In genomic region chr12:53725824-53726223, GRCh38 we compare ENCODE assay signal across 12 cellular contexts. TPM values are rescaled to one million over a fixed set of nuclear protein-coding genes. Genes with fewer than 3 reads are reported as not detected.
A peak's percentile ranks its signal among the peaks of the same experiment; 100 is the strongest.
DNase-seq lines count a peak whose midpoint lies in the region; ATAC-seq, FAIRE-seq and TF ChIP-seq lines count a peak whose summit lies in the region.
"Had no signal": no experiment of that assay in that cellular context is flagged by ENCODE, and none has a peak within 500 bp of the region (broad histone marks: within the 10 kb centered on the region; RNA-seq: fewer than 3 reads in every experiment).

No MANE protein-coding gene starts in this region.

- H3K36me3 Mint-ChIP-seq in T-helper 2 cell treated with Interferon-gamma antibody and Interleukin-4, amounts not matched to agents 5 μg/mL and 100 μg/mL, for 36 hours (ENCODE audit: low read depth), result peaks cover 10% of the 10 kb centered on the region
- H3K36me3 Mint-ChIP-seq in activated CD8-positive, alpha-beta T cell treated with anti-CD3 and anti-CD28 coated beads, Interleukin-2, amount 10 ng/mL, durations not matched to agents 7 days and 5 days (ENCODE audit: low read depth), result peaks cover 6% of the 10 kb centered on the region
- H3K36me3 Mint-ChIP-seq in stimulated activated naive B cell treated with anti-CD40 and anti-IgM and Interleukin-4, amounts not matched to agents 10 μg/mL and 1 μg/mL and 100 μg/mL, for 72 hours, result peaks cover 7 to 32% of the 10 kb centered on the region in 2 donors

- no peaks in the 10 kb centered on the region for H3K27me3 Mint-ChIP-seq in T-helper 2 cell treated with Interferon-gamma antibody and Interleukin-4, amounts not matched to agents 5 μg/mL and 100 μg/mL, for 36 hours (ENCODE audit: low read depth)
- no peaks in the 10 kb centered on the region for H3K27me3 Mint-ChIP-seq in activated CD8-positive, alpha-beta T cell treated with anti-CD3 and anti-CD28 coated beads, Interleukin-2, amount 10 ng/mL, durations not matched to agents 7 days and 5 days (ENCODE audit: low read depth)
- no peaks in the 10 kb centered on the region for H3K27me3 Mint-ChIP-seq in stimulated activated naive B cell treated with anti-CD40 and anti-IgM and Interleukin-4, amounts not matched to agents 10 μg/mL and 1 μg/mL and 100 μg/mL, for 72 hours

- peak overlapping the region; percentile 94 for H3K4me3 Mint-ChIP-seq in T-helper 2 cell treated with Interferon-gamma antibody and Interleukin-4, amounts not matched to agents 5 μg/mL and 100 μg/mL, for 36 hours
- H3K4me3 Mint-ChIP-seq in activated CD8-positive, alpha-beta T cell treated with anti-CD3 and anti-CD28 coated beads, Interleukin-2, amount 10 ng/mL, durations not matched to agents 7 days and 5 days, result peak overlapping the region; percentile 86
- peak overlapping the region in 1 of 2 donors; percentile 91 for H3K4me3 Mint-ChIP-seq in stimulated activated naive B cell treated with anti-CD40 and anti-IgM and Interleukin-4, amounts not matched to agents 10 μg/mL and 1 μg/mL and 100 μg/mL, for 72 hours

- no peak for TF ChIP-seq POLR2A in H54 (IDR thresholded peaks at IDR 0.05; ENCODE audit: low read depth, low read length)

- CTCF ChIA-PET in activated CD8-positive, alpha-beta T cell treated with anti-CD3 and anti-CD28 coated beads, Interleukin-2, amount 10 ng/mL, durations not matched to agents 7 days and 5 days (lab: Charles Lee), result interaction anchor here (0.9 to 14.4 kb wide), 6 partner anchors 17 to 50 kb away, joined by 3 to 342 read pairs (median 4); partner anchors contain the start of gene ATP5MC2

- DNase-seq in T-helper 2 cell treated with Interferon-gamma antibody and Interleukin-4, amounts not matched to agents 5 μg/mL and 100 μg/mL, for 36 hours (ENCODE audit: low spot score), result no peak
- no peak for DNase-seq in T-helper 2 cell
- no peak for DNase-seq in activated CD8-positive, alpha-beta T cell treated with anti-CD3 and anti-CD28 coated beads, Interleukin-2, amount 10 ng/mL, durations not matched to agents 7 days and 5 days
- peak; percentile 36 for DNase-seq in iris pigment epithelial cell (ENCODE audit: low read depth)
- no peak for DNase-seq in stimulated activated naive B cell treated with anti-CD40 and anti-IgM and Interleukin-4, amounts not matched to agents 10 μg/mL and 1 μg/mL and 100 μg/mL, for 72 hours
- no peak for DNase-seq in H54 (ENCODE audit: insufficient read length, low spot score)
- DNase-seq in stimulated activated CD8-positive, alpha-beta memory T cell treated with anti-CD3 and anti-CD28 coated beads, Interleukin-4, amount 100 ng/mL, for 48 hours, result no peak
- DNase-seq: adrenal gland, Right ventricle myocardium superior had no signal

- POLR2A ChIA-PET in activated CD8-positive, alpha-beta T cell treated with anti-CD3 and anti-CD28 coated beads, Interleukin-2, amount 10 ng/mL, durations not matched to agents 7 days and 5 days (lab: Charles Lee), result interaction anchor here (0.9 kb wide), 1 partner anchor 19 kb away, joined by 3 read pairs; no protein-coding TSS in a partner anchor

- H3K4me1 Mint-ChIP-seq in T-helper 2 cell treated with Interferon-gamma antibody and Interleukin-4, amounts not matched to agents 5 μg/mL and 100 μg/mL, for 36 hours (ENCODE audit: low read depth), result peaks cover 15% of the 10 kb centered on the region
- H3K4me1 Mint-ChIP-seq in activated CD8-positive, alpha-beta T cell treated with anti-CD3 and anti-CD28 coated beads, Interleukin-2, amount 10 ng/mL, durations not matched to agents 7 days and 5 days (ENCODE audit: low read depth), result peaks cover 26% of the 10 kb centered on the region
- H3K4me1 Mint-ChIP-seq in stimulated activated naive B cell treated with anti-CD40 and anti-IgM and Interleukin-4, amounts not matched to agents 10 μg/mL and 1 μg/mL and 100 μg/mL, for 72 hours, result peaks cover 15 to 28% of the 10 kb centered on the region in 2 donors

- no peak for ATAC-seq in activated CD8-positive, alpha-beta T cell treated with anti-CD3 and anti-CD28 coated beads, Interleukin-2, amount 10 ng/mL, durations not matched to agents 7 days and 5 days
- no peak for ATAC-seq in stimulated activated naive B cell treated with anti-CD40 and anti-IgM and Interleukin-4, amounts not matched to agents 10 μg/mL and 1 μg/mL and 100 μg/mL, for 72 hours (replicated peaks)
- no peak for ATAC-seq in HG03280 (IDR thresholded peaks at IDR 0.05; ENCODE audit: unreplicated experiment)

- H3K9me3 Mint-ChIP-seq in T-helper 2 cell treated with Interferon-gamma antibody and Interleukin-4, amounts not matched to agents 5 μg/mL and 100 μg/mL, for 36 hours, result no peaks in the 10 kb centered on the region
- no peaks in the 10 kb centered on the region for H3K9me3 Mint-ChIP-seq in activated CD8-positive, alpha-beta T cell treated with anti-CD3 and anti-CD28 coated beads, Interleukin-2, amount 10 ng/mL, durations not matched to agents 7 days and 5 days (ENCODE audit: insufficient read depth)
- H3K9me3 Mint-ChIP-seq in stimulated activated naive B cell treated with anti-CD40 and anti-IgM and Interleukin-4, amounts not matched to agents 10 μg/mL and 1 μg/mL and 100 μg/mL, for 72 hours, result no peaks in the 10 kb centered on the region

- no peak for FAIRE-seq in H54 (lab: Jason Lieb, UNC)
- FAIRE-seq: A204.1 had no signal

- no peak overlapping the region for H3K27ac Mint-ChIP-seq in T-helper 2 cell treated with Interferon-gamma antibody and Interleukin-4, amounts not matched to agents 5 μg/mL and 100 μg/mL, for 36 hours
- no peak overlapping the region for H3K27ac Mint-ChIP-seq in activated CD8-positive, alpha-beta T cell treated with anti-CD3 and anti-CD28 coated beads, Interleukin-2, amount 10 ng/mL, durations not matched to agents 7 days and 5 days
- H3K27ac Mint-ChIP-seq in stimulated activated naive B cell treated with anti-CD40 and anti-IgM and Interleukin-4, amounts not matched to agents 10 μg/mL and 1 μg/mL and 100 μg/mL, for 72 hours, result peak overlapping the region; percentile 32

RNA-seq across cellular contexts. Expression of gene CALCOCO1, which starts 1.4 kb away (rescaled TPM):
- 10 to 100 TPM; 23.8 to 27.9 TPM for total RNA-seq in activated CD8-positive, alpha-beta T cell treated with anti-CD3 and anti-CD28 coated beads, Interleukin-2, amount 10 ng/mL, durations not matched to agents 7 days and 5 days

RNA-seq across cellular contexts. Expression of gene CISTR, which starts 26.0 kb away (rescaled TPM):
- not detected for total RNA-seq in activated CD8-positive, alpha-beta T cell treated with anti-CD3 and anti-CD28 coated beads, Interleukin-2, amount 10 ng/mL, durations not matched to agents 7 days and 5 days
- total RNA-seq: adrenal gland, mononuclear cell had no signal

RNA-seq across cellular contexts. Expression of gene ATP5MC2, which starts 49.9 kb away (rescaled TPM):
- 100 to 1,000 TPM; 241 to 247 TPM for total RNA-seq in activated CD8-positive, alpha-beta T cell treated with anti-CD3 and anti-CD28 coated beads, Interleukin-2, amount 10 ng/mL, durations not matched to agents 7 days and 5 days
